24 cellular contexts compared by ENCODE assay signal in genomic region chr7:55343002-55343781, GRCh38. TPM values are rescaled to one million over a fixed set of nuclear protein-coding genes. Genes with fewer than 3 reads are reported as not detected.
DNase-seq lines count a peak whose midpoint lies in the region; ATAC-seq and TF ChIP-seq lines count a peak whose summit lies in the region.
"Had no signal": no experiment of that assay in that cellular context is flagged by ENCODE, and none has a peak within 500 bp of the region (broad histone marks: within the 10 kb centered on the region; RNA-seq: fewer than 3 reads in every experiment).

No MANE protein-coding gene starts in this region.

- TF ChIP-seq EP300 in suprapubic skin (IDR thresholded peaks at IDR 0.05) = no peak

- TF ChIP-seq POLR2A in testis (IDR thresholded peaks at IDR 0.05) (no peak), suprapubic skin (IDR thresholded peaks at IDR 0.05) (no peak)

- peaks cover 3% of the 10 kb centered on the region; the same call in 1 of the 2 replicates for H3K9me3 Mint-ChIP-seq in WTC11
- H3K9me3 Mint-ChIP-seq: CD4-positive, alpha-beta memory T cell; CD4-positive, CD25-positive, alpha-beta regulatory T cell; CD8-positive, alpha-beta memory T cell had no signal

- H3K27me3 ChIP-seq in H7 (ENCODE audit: control insufficient read depth, insufficient read depth, low read length) (no peaks in the 10 kb centered on the region), neuronal stem cell (ENCODE audit: control insufficient read depth in 3 of 3, insufficient read depth in 3 of 3, low read depth in 1 of 3, low read length in 3 of 3) (no peaks in the 10 kb centered on the region), testis (no peaks in the 10 kb centered on the region), suprapubic skin (peaks cover 12% of the 10 kb centered on the region)
- H3K27me3 ChIP-seq: BE2C, BLaER1 had no signal

- no peak overlapping the region for H3K27ac Mint-ChIP-seq in WTC11
- H3K27ac Mint-ChIP-seq: CD14-positive monocyte; CD4-positive, alpha-beta memory T cell; CD4-positive, CD25-positive, alpha-beta regulatory T cell; CD8-positive, alpha-beta memory T cell had no signal

- H3K36me3 ChIP-seq in H7 (replicated peaks; ENCODE audit: control insufficient read depth, insufficient read depth, low read length) (no peaks in the 10 kb centered on the region), neuronal stem cell (replicated peaks in 1 of 2; ENCODE audit: control insufficient read depth in 2 of 2, insufficient read depth in 2 of 2, low read length in 2 of 2) (no peaks in the 10 kb centered on the region), testis (ENCODE audit: low read depth, missing control alignments) (no peaks in the 10 kb centered on the region), suprapubic skin (no peaks in the 10 kb centered on the region)
- H3K36me3 ChIP-seq: BE2C, BLaER1 had no signal

- H3K9me3 ChIP-seq in neuronal stem cell (replicated peaks in 1 of 2; ENCODE audit: control insufficient read depth in 2 of 2, insufficient read depth in 1 of 2, low read depth in 1 of 2, low read length in 2 of 2) (no peaks in the 10 kb centered on the region), testis (no peaks in the 10 kb centered on the region), suprapubic skin (no peaks in the 10 kb centered on the region)
- H3K9me3 ChIP-seq: BE2C had no signal

- intact Hi-C loops in testis (cut with DNase I; ENCODE audit: low total_unique reads) = no loop called here

- CTCF ChIA-PET in WTC11 (lab: Charles Lee) = interaction anchor here (1.4 to 1.6 kb wide), 3 partner anchors 9 to 88 kb away, joined by 3 to 5 read pairs (median 3); no protein-coding TSS in a partner anchor

- H2BK15ac ChIP-seq in neuronal stem cell (ENCODE audit: low read length) = no peak overlapping the region

- H3K23ac ChIP-seq in neuronal stem cell (ENCODE audit: low read depth, low read length, poor library complexity) = no peak overlapping the region

- WGBS in neuronal stem cell (ENCODE audit: extremely low coverage in 2 of 2, insufficient read length in 2 of 2, insufficient replicate concordance in 1 of 2), 2 donors = no CpG with 5 or more reads among the region's 42 CpGs
- 62 to 74% methylated on average over 6 to 42 of the region's 42 CpGs for WGBS in testis, 2 donors
- WGBS in suprapubic skin = 88% methylated on average over 21 of the region's 42 CpGs

- H3K9ac ChIP-seq in neuronal stem cell (ENCODE audit: low read depth, low read length, poor library complexity) = no peak overlapping the region
- H3K9ac ChIP-seq: BLaER1 had no signal

- no peaks in the 10 kb centered on the region for H3K36me3 Mint-ChIP-seq in WTC11
- H3K36me3 Mint-ChIP-seq: CD14-positive monocyte; CD4-positive, alpha-beta memory T cell; CD4-positive, CD25-positive, alpha-beta regulatory T cell; CD8-positive, alpha-beta memory T cell had no signal

- H3K4me3 Mint-ChIP-seq in WTC11 = no peak overlapping the region
- H3K4me3 Mint-ChIP-seq: CD14-positive monocyte; CD4-positive, alpha-beta memory T cell; CD4-positive, CD25-positive, alpha-beta regulatory T cell had no signal

- H3K4me1 Mint-ChIP-seq in WTC11 = no peaks in the 10 kb centered on the region
- H3K4me1 Mint-ChIP-seq: CD14-positive monocyte; CD4-positive, alpha-beta memory T cell had no signal

- no peak overlapping the region for H3K4me2 ChIP-seq in neuronal stem cell (ENCODE audit: insufficient read depth, low read length, poor library complexity, severe bottlenecking)
- H3K4me2 ChIP-seq: BLaER1 had no signal

- POLR2A ChIA-PET in WTC11 (lab: Charles Lee) = no interaction called here

- H3K4me1 ChIP-seq in neuronal stem cell (ENCODE audit: control insufficient read depth in 2 of 2, insufficient read depth in 1 of 2, low read depth in 1 of 2, low read length in 2 of 2) = no peaks in the 10 kb centered on the region
- no peaks in the 10 kb centered on the region for H3K4me1 ChIP-seq in testis
- peaks cover 6% of the 10 kb centered on the region for H3K4me1 ChIP-seq in suprapubic skin
- H3K4me1 ChIP-seq: BE2C, BLaER1 had no signal

- no peak overlapping the region for H2BK5ac ChIP-seq in neuronal stem cell (ENCODE audit: low read length)

- no peak overlapping the region for H2AK5ac ChIP-seq in neuronal stem cell (ENCODE audit: low read depth, low read length)

- no peak overlapping the region for H3K14ac ChIP-seq in neuronal stem cell (ENCODE audit: low read length)

- H3K4me3 ChIP-seq in H7 (ENCODE audit: insufficient read depth, low read depth, low read length) (no peak overlapping the region), neuronal stem cell (ENCODE audit: low read length in 2 of 2) (no peak overlapping the region), testis (peak overlapping the region in 1 of 2 donors; percentile 47), suprapubic skin (no peak overlapping the region)
- H3K4me3 ChIP-seq: BLaER1, GM12878 had no signal

- no peak overlapping the region for H2AFZ ChIP-seq in neuronal stem cell (ENCODE audit: low read length)

- no peak for TF ChIP-seq CTCF in WTC11 (IDR thresholded peaks at IDR 0.05)
- no peak for TF ChIP-seq CTCF in testis (IDR thresholded peaks at IDR 0.05)
- TF ChIP-seq CTCF in suprapubic skin (IDR thresholded peaks at IDR 0.05) = no peak

- no peak overlapping the region for H3K4ac ChIP-seq in neuronal stem cell (ENCODE audit: low read length)

- H3K27ac ChIP-seq in neuronal stem cell (replicated peaks; ENCODE audit: low read length) = no peak overlapping the region
- no peak overlapping the region for H3K27ac ChIP-seq in testis
- H3K27ac ChIP-seq in suprapubic skin = no peak overlapping the region
- H3K27ac ChIP-seq: BLaER1 had no signal

- no peak overlapping the region for H2BK12ac ChIP-seq in neuronal stem cell (ENCODE audit: low read length)

- peak overlapping the region; percentile 28 for H3K18ac ChIP-seq in neuronal stem cell (ENCODE audit: low read length)

- peaks cover 3% of the 10 kb centered on the region; the same call in 1 of the 2 replicates for H3K27me3 Mint-ChIP-seq in WTC11 (ENCODE audit: low read depth)
- H3K27me3 Mint-ChIP-seq: CD4-positive, alpha-beta memory T cell had no signal

- DNase-seq in H7 (peak; percentile 45), WTC11 (ENCODE audit: low spot score) (no peak), neuronal stem cell (ENCODE audit: low spot score) (no peak), testis (peak; percentile 61), suprapubic skin (ENCODE audit: low spot score in 2 of 2) (no peak), NCI-H2081 treated with DMSO at 0.1 percent for 48 hours (lab: John Stamatoyannopoulos, UW) (no peak)
- DNase-seq: 8988T; ACHN; BE2C; C1 segment of cervical spinal cord; CD4-positive, alpha-beta memory T cell; CD4-positive, CD25-positive, alpha-beta regulatory T cell; CD8-positive, alpha-beta memory T cell; COR-L47; DMS 273 treated with DMSO at 0.1 percent for 48 hours; DMS153; DMS79; DND-41; EL; GDM1 had no signal

- H4K91ac ChIP-seq in neuronal stem cell (ENCODE audit: low read depth, low read length, poor library complexity) = no peak overlapping the region

- ATAC-seq in WTC11 (peak; percentile 35), HG02981 (IDR thresholded peaks at IDR 0.05; ENCODE audit: unreplicated experiment) (no peak)
- ATAC-seq: GM12878 had no signal

- H3K79me1 ChIP-seq in neuronal stem cell (ENCODE audit: low read depth, low read length) = no peaks in the 10 kb centered on the region

- no peak overlapping the region for H4K8ac ChIP-seq in neuronal stem cell (ENCODE audit: low read depth, low read length)

- H2BK120ac ChIP-seq in neuronal stem cell (ENCODE audit: low read depth, low read length) = no peak overlapping the region

TF ChIP-seq in WTC11, 78 proteins besides CTCF, POLR2A, EP300 and RAD21 (continues in another document):
- TF ChIP-seq, protein P1, sequence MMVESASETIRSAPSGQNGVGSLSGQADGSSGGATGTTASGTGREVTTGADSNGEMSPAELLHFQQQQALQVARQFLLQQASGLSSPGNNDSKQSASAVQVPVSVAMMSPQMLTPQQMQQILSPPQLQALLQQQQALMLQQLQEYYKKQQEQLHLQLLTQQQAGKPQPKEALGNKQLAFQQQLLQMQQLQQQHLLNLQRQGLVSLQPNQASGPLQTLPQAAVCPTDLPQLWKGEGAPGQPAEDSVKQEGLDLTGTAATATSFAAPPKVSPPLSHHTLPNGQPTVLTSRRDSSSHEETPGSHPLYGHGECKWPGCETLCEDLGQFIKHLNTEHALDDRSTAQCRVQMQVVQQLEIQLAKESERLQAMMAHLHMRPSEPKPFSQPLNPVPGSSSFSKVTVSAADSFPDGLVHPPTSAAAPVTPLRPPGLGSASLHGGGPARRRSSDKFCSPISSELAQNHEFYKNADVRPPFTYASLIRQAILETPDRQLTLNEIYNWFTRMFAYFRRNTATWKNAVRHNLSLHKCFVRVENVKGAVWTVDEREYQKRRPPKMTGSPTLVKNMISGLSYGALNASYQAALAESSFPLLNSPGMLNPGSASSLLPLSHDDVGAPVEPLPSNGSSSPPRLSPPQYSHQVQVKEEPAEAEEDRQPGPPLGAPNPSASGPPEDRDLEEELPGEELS (CRISPR knock-in tag; IDR thresholded peaks at IDR 0.05) = no peak
- TF ChIP-seq USF2 (CRISPR knock-in tag; IDR thresholded peaks at IDR 0.05) = no peak
- TF ChIP-seq CREM (CRISPR knock-in tag; IDR thresholded peaks at IDR 0.05) = no peak

RNA-seq across cellular contexts. Expression of gene LANCL2, which starts 21.9 kb away (rescaled TPM):
- 7.1 and 10.7 TPM in 2 replicates for total RNA-seq in H7 (2014; rRNA removed; shearing (Covaris generic))
- total RNA-seq in WTC11 (2021) (9.1 to 13.2 TPM (median 10.2 TPM) in 3 replicates), testis (10 to 100 TPM; 49.0 to 50.5 TPM), suprapubic skin (10 to 100 TPM; 11.4 to 22.9 (median 17.7) TPM)
- 4.8 TPM for polyA plus RNA-seq in neuronal stem cell (2013, experiment 1 of 2)
- polyA plus RNA-seq in neuronal stem cell (2013, experiment 2 of 2) = 5.3 TPM
- polyA plus RNA-seq in testis (ENCODE audit: insufficient read depth, low read depth, low replicate concordance) = 59.7 TPM

Comparison
In these comparisons a context has a peak if more than half of its experiments do, and no peak if none do; other contexts are left out.
1. DNase-seq: peak in H7 (single experiment) and testis (single experiment); none in WTC11 (single experiment), neuronal stem cell (single experiment), suprapubic skin (0 of 2) and NCI-H2081 treated with DMSO at 0.1 percent for 48 hours (single experiment).